ENCODE assay signal across 8 cellular contexts in genomic region chr9:26656003-26656940, GRCh38.
A peak's percentile ranks its signal among the peaks of the same experiment; 100 is the strongest.
DNase-seq lines count a peak whose midpoint lies in the region; ATAC-seq, FAIRE-seq and TF ChIP-seq lines count a peak whose summit lies in the region.

No MANE protein-coding gene starts in this region.

- ATAC-seq in A549 (peak; percentile 87 to 89), GM18868 (IDR thresholded peaks at IDR 0.05; ENCODE audit: unreplicated experiment) (peak; percentile 63), PC-3 (peak; percentile 59), HG02588 (IDR thresholded peaks at IDR 0.05; ENCODE audit: unreplicated experiment) (no peak), HG03039 (IDR thresholded peaks at IDR 0.05; ENCODE audit: unreplicated experiment) (no peak)

- no TSS peak for BruUV-seq in PC-3 (replicated peaks; lab: Mats Ljungman, UMichigan)

- TF ChIP-seq RAD21 in A549 (conservative IDR thresholded peaks at IDR 0.05 in 1 of 2, IDR thresholded peaks at IDR 0.05 in 1 of 2), result peak; percentile 51 to 53

- no peaks in the 10 kb centered on the region for H3K79me2 ChIP-seq in PC-3 (ENCODE audit: low read length)

- peak overlapping the region; percentile 84 for H2AFZ ChIP-seq in PC-3 (ENCODE audit: low read length)

- POLR2A ChIA-PET in A549 (lab: Yijun Ruan, JAX) (no interaction called here), PC-3 (lab: Charles Lee; ENCODE audit: unreplicated experiment) (no interaction called here)

- no peak overlapping the region for H3K27ac ChIP-seq in A549
- no peak overlapping the region for H3K27ac ChIP-seq in PC-3 (ENCODE audit: low read length)
- H3K27ac ChIP-seq in tibial artery, result no peak overlapping the region

- H3K9me3 ChIP-seq in A549 (no peaks in the 10 kb centered on the region), PC-3 (ENCODE audit: low read length) (no peaks in the 10 kb centered on the region), tibial artery (no peaks in the 10 kb centered on the region)

- TF ChIP-seq EP300 in A549 (IDR thresholded peaks at IDR 0.05), result no peak

- DNase-seq in A549 (ENCODE audit: low read depth in 1 of 2, low spot score in 1 of 2) (peak; percentile 36 to 37), PC-3 (peak; percentile 44), fibroblast of pulmonary artery (ENCODE audit: low read depth) (peak; percentile 5), tibial artery (no peak), GM12891 (ENCODE audit: insufficient read length, low spot score) (no peak)

- no peaks in the 10 kb centered on the region for H3K9me2 ChIP-seq in PC-3 (replicated peaks; ENCODE audit: low read length)

- no peaks in the 10 kb centered on the region for H3F3A ChIP-seq in PC-3 (ENCODE audit: low read length, unreplicated experiment)

- peak; percentile 47; the same call in 2 of the 3 replicates for TF ChIP-seq CTCF in A549 (IDR thresholded peaks at IDR 0.05)
- peak; percentile 64 for TF ChIP-seq CTCF in PC-3 (conservative IDR thresholded peaks at IDR 0.05; ENCODE audit: low read depth, low read length)
- TF ChIP-seq CTCF in fibroblast of pulmonary artery (IDR thresholded peaks at IDR 0.05; ENCODE audit: low read length, missing control alignments), result peak; percentile 22
- peak; percentile 23 to 33 for TF ChIP-seq CTCF in tibial artery (IDR thresholded peaks at IDR 0.05)

- no peak for TF ChIP-seq POLR2A in A549 (IDR thresholded peaks at IDR 0.05; ENCODE audit: low read length)
- TF ChIP-seq POLR2A in GM12891 (IDR thresholded peaks at IDR 0.05; ENCODE audit: low read depth, low read length), result no peak

- 27% methylated on average over 14 of the region's 14 CpGs for WGBS in A549 (ENCODE audit: missing lambda C conversion rate)

- H4K20me1 ChIP-seq in PC-3 (ENCODE audit: low read length), result no peaks in the 10 kb centered on the region

- H3K4me3 ChIP-seq in A549 (no peak overlapping the region), PC-3 (ENCODE audit: low read length) (peak overlapping the region; percentile 56), fibroblast of pulmonary artery (replicated peaks; ENCODE audit: low read depth, low read length) (no peak overlapping the region), tibial artery (no peak overlapping the region)

- H3K36me3 ChIP-seq in PC-3 (ENCODE audit: low read depth, low read length) (no peaks in the 10 kb centered on the region), tibial artery (no peaks in the 10 kb centered on the region)

- CTCF ChIA-PET in A549 (lab: Yijun Ruan, JAX), result interaction anchor here (0.6 to 2.1 kb wide), 7 partner anchors 9 to 1070 kb away, joined by 3 to 11 read pairs (median 5); no protein-coding TSS in a partner anchor
- CTCF ChIA-PET in PC-3 (lab: Charles Lee), result interaction anchor here (0.7 kb wide), 1 partner anchor 154 kb away, joined by 3 read pairs; no protein-coding TSS in a partner anchor

- H3K27me3 ChIP-seq in PC-3 (ENCODE audit: low read length), result no peaks in the 10 kb centered on the region
- no peaks in the 10 kb centered on the region for H3K27me3 ChIP-seq in tibial artery

- intact Hi-C loops in PC-3 (cut with micrococcal nuclease) (no loop called here), tibial artery (cut with DNase I; ENCODE audit: low total_unique reads) (no loop called here)

- FAIRE-seq in A549 (lab: Jason Lieb, UNC), result no peak
- FAIRE-seq in GM12891 (lab: Jason Lieb, UNC), result no peak

- no peak overlapping the region for H3K9ac ChIP-seq in PC-3 (ENCODE audit: low read length)

- no peaks in the 10 kb centered on the region for H3K4me1 ChIP-seq in A549
- H3K4me1 ChIP-seq in PC-3 (ENCODE audit: insufficient read depth, low read length), result peaks cover 18% of the 10 kb centered on the region
- H3K4me1 ChIP-seq in tibial artery, result no peaks in the 10 kb centered on the region

- peak overlapping the region; percentile 42 for H3K4me2 ChIP-seq in A549
- H3K4me2 ChIP-seq in PC-3 (ENCODE audit: low read length), result peak overlapping the region; percentile 87

TF ChIP-seq in A549, 52 proteins besides CTCF, POLR2A, EP300 and RAD21:
- no peak for TF ChIP-seq ESRRA (IDR thresholded peaks at IDR 0.05; ENCODE audit: borderline replicate concordance, low read length)
- peak; percentile 48 for TF ChIP-seq SMC3 (IDR thresholded peaks at IDR 0.05)

TF ChIP-seq in GM12891, 5 proteins besides CTCF, POLR2A, EP300 and RAD21:
- TF ChIP-seq POLR2AphosphoS5 (IDR thresholded peaks at IDR 0.05; ENCODE audit: low read depth, low read length) (no peak), POU2F2 (IDR thresholded peaks at IDR 0.05; ENCODE audit: low read depth, low read length) (no peak), SPI1 (IDR thresholded peaks at IDR 0.05; ENCODE audit: low read depth, low read length) (no peak)
TF ChIP-seq in GM12891: peak in this region for 0.

Comparison
In these comparisons a context has a peak if more than half of its experiments do, and no peak if none do; other contexts are left out.
1. ATAC-seq: peak in A549 (2 of 2), GM18868 (single experiment) and PC-3 (single experiment); none in HG02588 (single experiment) and HG03039 (single experiment).
2. DNase-seq: peak in A549 (2 of 2), PC-3 (single experiment) and fibroblast of pulmonary artery (single experiment); none in tibial artery (0 of 2) and GM12891 (single experiment).
3. Peak in every context shown above with its lines, with median percentiles within 50 percentile points of each other: CTCF ChIP-seq.